Comparison of ENCODE assay signal across 19 cellular contexts in genomic region chr22:17633998-17634323, GRCh38. TPM values are rescaled to one million over a fixed set of nuclear protein-coding genes. Genes with fewer than 3 reads are reported as not detected.
A peak's percentile ranks its signal among the peaks of the same experiment; 100 is the strongest.
DNase-seq lines count a peak whose midpoint lies in the region; ATAC-seq, FAIRE-seq and TF ChIP-seq lines count a peak whose summit lies in the region.
"Had no signal": no experiment of that assay in that cellular context is flagged by ENCODE, and none has a peak within 500 bp of the region (broad histone marks: within the 10 kb centered on the region; RNA-seq: fewer than 3 reads in every experiment).

No MANE protein-coding gene starts in this region.

- TF ChIP-seq POLR2A in suprapubic skin (IDR thresholded peaks at IDR 0.05) (no peak), lower leg skin (IDR thresholded peaks at IDR 0.05) (no peak)

- H3K4me2 ChIP-seq in GM23338 (no peak overlapping the region), keratinocyte (ENCODE audit: control insufficient read depth, extremely low read depth, insufficient read depth, low read depth, low read length) (peak overlapping the region; percentile 81)

- dilution Hi-C loops in keratinocyte (cut with MboI; ENCODE audit: extremely low pct_ligation_motif_present, low sequenced_read_pairs) = no loop called here

- TF ChIP-seq CTCF in GM23338 (conservative IDR thresholded peaks at IDR 0.05; ENCODE audit: low read depth in 2 of 2) (no peak), keratinocyte (optimal IDR thresholded peaks at IDR 0.05 in 1 of 3, IDR thresholded peaks at IDR 0.05 in 1 of 3, conservative IDR thresholded peaks at IDR 0.05 in 1 of 3; ENCODE audit: extremely low read depth in 1 of 3, insufficient read depth in 2 of 3, low read length in 3 of 3) (no peak), suprapubic skin (IDR thresholded peaks at IDR 0.05) (no peak), lower leg skin (IDR thresholded peaks at IDR 0.05) (no peak)

- H3F3A ChIP-seq in GM23338 (replicated peaks; ENCODE audit: low read depth) = peaks cover 10% of the 10 kb centered on the region; the same call in 1 of the 2 replicates

- peaks cover 2% of the 10 kb centered on the region for H3K27me3 Mint-ChIP-seq in GM23338 (ENCODE audit: insufficient read depth, low read depth, poor library complexity)
- no peaks in the 10 kb centered on the region for H3K27me3 Mint-ChIP-seq in naive thymus-derived CD4-positive, alpha-beta T cell
- H3K27me3 Mint-ChIP-seq: activated B cell treated with CpG ODN at 0.5 μM for 24 hours had no signal

- H3K9me1 ChIP-seq in keratinocyte (ENCODE audit: control insufficient read depth, extremely low read depth, insufficient read depth, low read length) = no peaks in the 10 kb centered on the region

- no peaks in the 10 kb centered on the region for H3K9me2 ChIP-seq in GM23338 (ENCODE audit: insufficient read depth)

- intact Hi-C loops in naive thymus-derived CD4-positive, alpha-beta T cell (cut with micrococcal nuclease) = no loop called here
- intact Hi-C loops in lower leg skin (cut with DNase I; ENCODE audit: low total_unique reads) = no loop called here

- ATAC-seq in GM23338 = no peak
- ATAC-seq in naive thymus-derived CD4-positive, alpha-beta T cell = no peak
- no peak for ATAC-seq in GM18870 (IDR thresholded peaks at IDR 0.05; ENCODE audit: unreplicated experiment)
- ATAC-seq: heart right ventricle; natural killer cell; stimulated activated effector memory CD8-positive, alpha-beta T cell treated with anti-CD3 and anti-CD28 coated beads, Interleukin-12 subunit alpha, Interleukin-12 subunit beta, amount 100 ng/mL, for 72 hours had no signal

- H3K79me2 ChIP-seq in GM23338 (replicated peaks; ENCODE audit: insufficient read depth) = no peaks in the 10 kb centered on the region
- peaks cover 3% of the 10 kb centered on the region for H3K79me2 ChIP-seq in keratinocyte (ENCODE audit: control insufficient read depth, insufficient read depth, low read length)

- H3K27me3 ChIP-seq in GM23338 (ENCODE audit: insufficient read depth) (no peaks in the 10 kb centered on the region), keratinocyte (ENCODE audit: control insufficient read depth, extremely low read depth, insufficient read depth, low read length) (no peaks in the 10 kb centered on the region), suprapubic skin (no peaks in the 10 kb centered on the region)
- H3K27me3 ChIP-seq in naive thymus-derived CD4-positive, alpha-beta T cell (ENCODE audit: control insufficient read depth in 2 of 2, insufficient read depth in 2 of 2, low read length in 2 of 2) = no peaks in the 10 kb centered on the region
- H3K27me3 ChIP-seq: heart right ventricle, tibial artery had no signal

- peak overlapping the region; percentile 35; the same call in 1 of the 2 replicates for H3K27ac ChIP-seq in GM23338 (ENCODE audit: low read depth)
- H3K27ac ChIP-seq in SK-N-MC = peak overlapping the region; percentile 5; the same call in 1 of the 2 replicates
- peak overlapping the region; percentile 93 for H3K27ac ChIP-seq in keratinocyte (ENCODE audit: control insufficient read depth, insufficient read depth, low read length)
- peak overlapping the region; percentile 88 for H3K27ac ChIP-seq in suprapubic skin
- H3K27ac ChIP-seq in naive thymus-derived CD4-positive, alpha-beta T cell (ENCODE audit: low read depth, low read length) = no peak overlapping the region
- H3K27ac ChIP-seq: heart right ventricle, tibial artery had no signal

- H3K9ac ChIP-seq in SK-N-MC (ENCODE audit: insufficient read length) (no peak overlapping the region), keratinocyte (ENCODE audit: control insufficient read depth, extremely low read depth, insufficient read depth, low read length) (peak overlapping the region; percentile 73)

- CTCF ChIA-PET in naive thymus-derived CD4-positive, alpha-beta T cell (lab: Charles Lee) = interaction anchor here (0.6 kb wide), 1 partner anchor 44 kb away, joined by 3 read pairs; no protein-coding TSS in a partner anchor

- H2AFZ ChIP-seq in GM23338 = no peak overlapping the region
- H2AFZ ChIP-seq in keratinocyte (ENCODE audit: control insufficient read depth, low read length) = peak overlapping the region; percentile 50

- H3K9me3 ChIP-seq in SK-N-MC (ENCODE audit: low read depth, low read length) (no peaks in the 10 kb centered on the region), keratinocyte (ENCODE audit: control insufficient read depth, low read depth, low read length) (no peaks in the 10 kb centered on the region), suprapubic skin (no peaks in the 10 kb centered on the region)
- no peaks in the 10 kb centered on the region for H3K9me3 ChIP-seq in naive thymus-derived CD4-positive, alpha-beta T cell (ENCODE audit: control insufficient read depth in 2 of 3, low read length in 3 of 3)
- H3K9me3 ChIP-seq: heart right ventricle, tibial artery had no signal

- H3K4me3 Mint-ChIP-seq in GM23338 = no peak overlapping the region
- no peak overlapping the region for H3K4me3 Mint-ChIP-seq in naive thymus-derived CD4-positive, alpha-beta T cell
- H3K4me3 Mint-ChIP-seq: activated B cell treated with CpG ODN at 0.5 μM for 24 hours; natural killer cell; stimulated activated effector memory CD8-positive, alpha-beta T cell treated with anti-CD3 and anti-CD28 coated beads, Interleukin-12 subunit alpha, Interleukin-12 subunit beta, amount 100 ng/mL, for 72 hours had no signal

- H3K4me3 ChIP-seq in GM23338 (no peak overlapping the region), SK-N-MC (no peak overlapping the region), keratinocyte (ENCODE audit: control insufficient read depth in 2 of 3, extremely low read depth in 1 of 3, insufficient read depth in 2 of 3, low read depth in 1 of 3, low read length in 3 of 3) (peak overlapping the region in 2 of 3 experiments; percentile 7 to 22), suprapubic skin (no peak overlapping the region), lower leg skin (ENCODE audit: low read depth, poor library complexity, severe bottlenecking) (no peak overlapping the region)
- H3K4me3 ChIP-seq in naive thymus-derived CD4-positive, alpha-beta T cell (ENCODE audit: low read length) = no peak overlapping the region
- H3K4me3 ChIP-seq: heart right ventricle, lung, tibial artery had no signal

- H4K20me1 ChIP-seq in GM23338 (replicated peaks; ENCODE audit: insufficient read depth) (no peaks in the 10 kb centered on the region), keratinocyte (ENCODE audit: control insufficient read depth, extremely low read depth, insufficient read depth, low read length) (no peaks in the 10 kb centered on the region)

- DNase-seq in GM23338 (ENCODE audit: low spot score) (no peak), SK-N-MC (ENCODE audit: low read depth, low spot score) (no peak), keratinocyte (ENCODE audit: low read depth, low spot score) (no peak), suprapubic skin (ENCODE audit: low spot score in 2 of 2) (no peak), GM19239 (ENCODE audit: insufficient read length, low spot score) (no peak), lower leg skin (ENCODE audit: low spot score in 2 of 2) (no peak)
- DNase-seq in naive thymus-derived CD4-positive, alpha-beta T cell = no peak
- DNase-seq: activated B cell treated with CpG ODN at 0.5 μM for 24 hours, heart right ventricle, natural killer cell, NCI-H1930, NCI-H446 treated with DMSO at 0.1 percent for 48 hours, SHP77, T-helper 2 cell had no signal

- FAIRE-seq in keratinocyte (lab: Jason Lieb, UNC) = no peak
- no peak for FAIRE-seq in GM19239 (lab: Jason Lieb, UNC)
- FAIRE-seq: H1 had no signal

- WGBS in suprapubic skin = 60% methylated on average over 3 of the region's 3 CpGs
- WGBS in lower leg skin, 2 donors = 57 to 73% methylated on average over 3 of the region's 3 CpGs

- H3K4me1 Mint-ChIP-seq in GM23338 = peaks cover 12% of the 10 kb centered on the region
- H3K4me1 Mint-ChIP-seq in naive thymus-derived CD4-positive, alpha-beta T cell = peaks cover 10 to 19% (median 17%) of the 10 kb centered on the region in 7 donors

- H3K36me3 Mint-ChIP-seq in GM23338 (ENCODE audit: low read depth) = no peaks in the 10 kb centered on the region
- H3K36me3 Mint-ChIP-seq in naive thymus-derived CD4-positive, alpha-beta T cell = no peaks in the 10 kb centered on the region
- H3K36me3 Mint-ChIP-seq: natural killer cell had no signal

- POLR2A ChIA-PET in naive thymus-derived CD4-positive, alpha-beta T cell (lab: Charles Lee) = no interaction called here

- H3K36me3 ChIP-seq in GM23338 (ENCODE audit: insufficient read depth) (no peaks in the 10 kb centered on the region), SK-N-MC (ENCODE audit: insufficient read depth, low read length) (no peaks in the 10 kb centered on the region), keratinocyte (ENCODE audit: control insufficient read depth in 2 of 2, extremely low read depth in 1 of 2, insufficient read depth in 2 of 2, low read length in 2 of 2) (no peaks in the 10 kb centered on the region), suprapubic skin (no peaks in the 10 kb centered on the region)
- peaks cover 0 to 4% (median 0%) of the 10 kb centered on the region in 3 experiments for H3K36me3 ChIP-seq in naive thymus-derived CD4-positive, alpha-beta T cell (ENCODE audit: control insufficient read depth in 2 of 3, insufficient read depth in 3 of 3, low read length in 3 of 3)
- H3K36me3 ChIP-seq: heart right ventricle, tibial artery had no signal

- TF ChIP-seq EP300 in suprapubic skin (IDR thresholded peaks at IDR 0.05) = no peak

- peak overlapping the region; percentile 29; the same call in 1 of the 2 replicates for H3K27ac Mint-ChIP-seq in GM23338
- peak overlapping the region in 1 of 9 donors; percentile 73 for H3K27ac Mint-ChIP-seq in naive thymus-derived CD4-positive, alpha-beta T cell
- H3K27ac Mint-ChIP-seq: activated B cell treated with CpG ODN at 0.5 μM for 24 hours; stimulated activated effector memory CD8-positive, alpha-beta T cell treated with anti-CD3 and anti-CD28 coated beads, Interleukin-12 subunit alpha, Interleukin-12 subunit beta, amount 100 ng/mL, for 72 hours had no signal

- H3K4me1 ChIP-seq in GM23338 (ENCODE audit: insufficient read depth) = peaks cover 4% of the 10 kb centered on the region
- peaks cover 37% of the 10 kb centered on the region for H3K4me1 ChIP-seq in keratinocyte (ENCODE audit: control insufficient read depth, extremely low read depth, insufficient read depth, low read length)
- H3K4me1 ChIP-seq in suprapubic skin = peaks cover 35% of the 10 kb centered on the region
- peaks cover 0 to 13% of the 10 kb centered on the region in 2 donors for H3K4me1 ChIP-seq in naive thymus-derived CD4-positive, alpha-beta T cell (ENCODE audit: control insufficient read depth in 2 of 2, insufficient read depth in 2 of 2, low read length in 2 of 2)

- no peaks in the 10 kb centered on the region for H3K9me3 Mint-ChIP-seq in GM23338
- H3K9me3 Mint-ChIP-seq in naive thymus-derived CD4-positive, alpha-beta T cell = no peaks in the 10 kb centered on the region
- H3K9me3 Mint-ChIP-seq: activated B cell treated with CpG ODN at 0.5 μM for 24 hours; natural killer cell; stimulated activated effector memory CD8-positive, alpha-beta T cell treated with anti-CD3 and anti-CD28 coated beads, Interleukin-12 subunit alpha, Interleukin-12 subunit beta, amount 100 ng/mL, for 72 hours had no signal

RNA-seq across cellular contexts. Expression of gene BCL2L13, which starts 4.6 kb away (rescaled TPM):
- 29.7 and 32.3 TPM in 2 replicates for total RNA-seq in GM23338 (2014; rRNA removed; shearing (Covaris generic))
- polyA plus RNA-seq in GM23338 (2016; fragmentation: Nextera tagmentation; extraction: Ambion mirVana) (21.3 and 22.4 TPM in 2 replicates), keratinocyte (45.0 to 54.7 TPM (median 51.0 TPM) in 3 replicates)
- 31.5 TPM for polyA plus RNA-seq in keratinocyte (2011; ENCODE audit: low read depth)
- 48.3 and 59.8 TPM in 2 replicates for polyA plus RNA-seq in keratinocyte (2011; cell fraction: cytosol; rRNA removed)
- polyA plus RNA-seq in keratinocyte (2011; cell fraction: nucleus; rRNA removed) = 54.1 and 54.4 TPM in 2 replicates
- 31.6 and 43.3 TPM in 2 replicates for polyA plus RNA-seq in keratinocyte (2012; ENCODE audit: low replicate concordance)
- 41.9 to 62.2 TPM (median 55.3 TPM) in 3 replicates for polyA minus RNA-seq in keratinocyte
- polyA minus RNA-seq in keratinocyte (2011; cell fraction: cytosol; rRNA and poly(A)+ RNA removed) = 46.0 TPM
- 25.2 and 41.0 TPM in 2 replicates for polyA minus RNA-seq in keratinocyte (2011; cell fraction: nucleus; rRNA and poly(A)+ RNA removed)
- total RNA-seq in suprapubic skin (10 to 100 TPM; 56.6 to 71.3 (median 68.9) TPM), lower leg skin (10 to 100 TPM; 63.0 to 71.2 (median 67.5) TPM)
- 10 to 100 TPM; 21.9 to 39.1 (median 32.8) TPM for total RNA-seq in naive thymus-derived CD4-positive, alpha-beta T cell
- polyA plus RNA-seq in naive thymus-derived CD4-positive, alpha-beta T cell = 10 to 100 TPM; 44.9 to 48.0 TPM

RNA-seq across cellular contexts. Expression of gene ATP6V1E1, which starts 5.4 kb away (rescaled TPM):
- total RNA-seq in GM23338 (2014; rRNA removed; shearing (Covaris generic)) = 74.5 and 74.8 TPM in 2 replicates
- polyA plus RNA-seq in GM23338 (2016; fragmentation: Nextera tagmentation; extraction: Ambion mirVana) (81.7 and 82.9 TPM in 2 replicates), keratinocyte (207 to 270 TPM (median 227 TPM) in 3 replicates)
- polyA plus RNA-seq in keratinocyte (2011; ENCODE audit: low read depth) = 354 TPM
- 220 and 314 TPM in 2 replicates for polyA plus RNA-seq in keratinocyte (2011; cell fraction: cytosol; rRNA removed)
- 197 and 212 TPM in 2 replicates for polyA plus RNA-seq in keratinocyte (2011; cell fraction: nucleus; rRNA removed)
- 157 and 239 TPM in 2 replicates for polyA plus RNA-seq in keratinocyte (2012; ENCODE audit: low replicate concordance)
- 54.7 to 217 TPM (median 152 TPM) in 3 replicates for polyA minus RNA-seq in keratinocyte
- polyA minus RNA-seq in keratinocyte (2011; cell fraction: cytosol; rRNA and poly(A)+ RNA removed) = 109 TPM
- polyA minus RNA-seq in keratinocyte (2011; cell fraction: nucleus; rRNA and poly(A)+ RNA removed) = 51.4 and 93.2 TPM in 2 replicates
- total RNA-seq in suprapubic skin (100 to 1,000 TPM; 106 to 128 (median 115) TPM), lower leg skin (100 to 1,000 TPM; 113 to 136 (median 125) TPM)
- total RNA-seq in naive thymus-derived CD4-positive, alpha-beta T cell = 100 to 1,000 TPM in 1 of 5 experiments, 10 to 100 TPM in 4; 51.0 to 101 (median 80.4) TPM
- polyA plus RNA-seq in naive thymus-derived CD4-positive, alpha-beta T cell = 100 to 1,000 TPM in 1 of 2 donors, 10 to 100 TPM in 1; 92.2 to 120 TPM

Comparison
In these comparisons a context has a peak if more than half of its experiments do, and no peak if none do; other contexts are left out.
1. H3K4me3 ChIP-seq: peak in keratinocyte (2 of 3); none in GM23338 (single experiment), SK-N-MC (single experiment), suprapubic skin (single experiment), naive thymus-derived CD4-positive, alpha-beta T cell (single experiment) and lower leg skin (single experiment).